In the genomic region with DNA sequence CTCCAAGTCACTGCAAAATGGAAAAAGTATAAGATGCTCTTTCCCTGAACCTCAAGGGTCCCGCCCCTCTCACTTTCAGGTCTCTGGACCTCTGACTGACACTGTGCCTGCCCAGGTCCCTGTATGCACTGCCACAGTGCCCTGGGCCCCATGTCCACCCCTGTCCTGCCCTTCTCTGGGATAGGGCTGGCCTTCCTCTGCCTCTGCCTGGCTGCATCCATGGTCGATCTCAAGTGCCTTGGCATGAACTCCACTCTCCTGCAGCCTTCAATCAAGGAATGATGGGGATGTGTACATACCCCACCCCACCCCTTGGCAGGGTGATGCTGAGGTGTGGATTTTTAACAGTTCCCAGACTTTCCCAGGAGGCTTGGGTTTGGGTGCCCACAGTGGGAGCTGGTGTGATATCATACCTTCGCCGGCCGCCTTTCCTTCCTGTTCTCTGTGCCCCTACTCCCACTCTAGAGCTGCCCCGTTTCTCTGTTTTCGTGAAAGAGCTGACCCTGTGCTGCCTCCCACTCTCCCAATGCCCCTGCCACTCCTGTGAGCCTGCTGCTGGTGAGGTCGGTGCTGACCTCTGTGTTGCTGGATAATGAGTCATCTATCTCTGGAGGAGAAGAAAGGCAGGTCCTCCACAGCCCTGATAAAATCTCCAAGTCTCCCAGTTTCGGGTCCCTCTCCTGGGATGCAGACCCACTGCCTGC, we compare ENCODE assay signal across 11 cellular contexts. TPM values are rescaled to one million over a fixed set of nuclear protein-coding genes. Genes with fewer than 3 reads are reported as not detected.
A peak's percentile ranks its signal among the peaks of the same experiment; 100 is the strongest.
DNase-seq lines count a peak whose midpoint lies in the region; ATAC-seq and TF ChIP-seq lines count a peak whose summit lies in the region.
"Had no signal": no experiment of that assay in that cellular context is flagged by ENCODE, and none has a peak within 500 bp of the region (broad histone marks: within the 10 kb centered on the region; RNA-seq: fewer than 3 reads in every experiment).

No MANE protein-coding gene starts in this region.

- H3K36me3 ChIP-seq in MG63 (peaks cover 7% of the 10 kb centered on the region; the same call in 1 of the 2 replicates), left lung (peaks cover 0 to 25% of the 10 kb centered on the region in 2 donors)

- H3K27ac Mint-ChIP-seq in dendritic cell treated with granulocyte-macrophage colony-stimulating factor and Interleukin-4, amounts not matched to agents 40 ng/mL and 50 ng/mL, for 4 days = peak overlapping the region; percentile 98
- peak overlapping the region; percentile 41 for H3K27ac Mint-ChIP-seq in nephron progenitor cell

- ATAC-seq in left lung = no peak
- ATAC-seq: Right ventricle myocardium inferior had no signal

- intact Hi-C loops in dendritic cell treated with granulocyte-macrophage colony-stimulating factor and Interleukin-4, amounts not matched to agents 40 ng/mL and 50 ng/mL, for 4 days (cut with micrococcal nuclease) = no loop called here
- intact Hi-C loops in left lung (cut with DNase I) = no loop called here

- no peak overlapping the region for H3K27ac ChIP-seq in left lung

- H3K9me3 ChIP-seq in MG63 (no peaks in the 10 kb centered on the region), left lung (no peaks in the 10 kb centered on the region)

- H3K27me3 ChIP-seq in MG63 (no peaks in the 10 kb centered on the region), left lung (no peaks in the 10 kb centered on the region)

- peaks cover 83% of the 10 kb centered on the region for H3K4me1 Mint-ChIP-seq in dendritic cell treated with granulocyte-macrophage colony-stimulating factor and Interleukin-4, amounts not matched to agents 40 ng/mL and 50 ng/mL, for 4 days (ENCODE audit: low read depth)
- peaks cover 39% of the 10 kb centered on the region for H3K4me1 Mint-ChIP-seq in nephron progenitor cell

- peaks cover 89% of the 10 kb centered on the region for H3K36me3 Mint-ChIP-seq in dendritic cell treated with granulocyte-macrophage colony-stimulating factor and Interleukin-4, amounts not matched to agents 40 ng/mL and 50 ng/mL, for 4 days (ENCODE audit: low read depth)
- peaks cover 26% of the 10 kb centered on the region for H3K36me3 Mint-ChIP-seq in nephron progenitor cell (ENCODE audit: low read depth)

- no peaks in the 10 kb centered on the region for H3K9me3 Mint-ChIP-seq in dendritic cell treated with granulocyte-macrophage colony-stimulating factor and Interleukin-4, amounts not matched to agents 40 ng/mL and 50 ng/mL, for 4 days
- H3K9me3 Mint-ChIP-seq in nephron progenitor cell = no peaks in the 10 kb centered on the region

- peak overlapping the region; percentile 95 for H3K4me3 Mint-ChIP-seq in dendritic cell treated with granulocyte-macrophage colony-stimulating factor and Interleukin-4, amounts not matched to agents 40 ng/mL and 50 ng/mL, for 4 days
- peak overlapping the region; percentile 45 for H3K4me3 Mint-ChIP-seq in nephron progenitor cell

- DNase-seq in EH (ENCODE audit: low read depth) = peak; percentile 57
- peak; percentile 31 for DNase-seq in MG63
- DNase-seq in nephron progenitor cell = no peak
- DNase-seq in left lung = no peak
- no peak for DNase-seq in cerebellar cortex (ENCODE audit: low spot score)
- DNase-seq in NCI-H146 treated with DMSO at 0.1 percent for 48 hours (lab: John Stamatoyannopoulos, UW; ENCODE audit: unreplicated experiment) = no peak
- DNase-seq: activated CD8-positive, alpha-beta memory T cell treated with anti-CD3 and anti-CD28 coated beads for 24 hours; caudate nucleus; stimulated activated CD4-positive, alpha-beta T cell treated with anti-CD3 and anti-CD28 coated beads, Interleukin-2, amount 100 ng/mL, for 48 hours had no signal

- H3K27me3 Mint-ChIP-seq in dendritic cell treated with granulocyte-macrophage colony-stimulating factor and Interleukin-4, amounts not matched to agents 40 ng/mL and 50 ng/mL, for 4 days = no peaks in the 10 kb centered on the region
- H3K27me3 Mint-ChIP-seq in nephron progenitor cell (ENCODE audit: low read depth, poor library complexity) = peaks cover 7% of the 10 kb centered on the region

- peaks cover 20 to 70% of the 10 kb centered on the region in 2 donors for H3K4me1 ChIP-seq in left lung

- no peak overlapping the region for H3K4me3 ChIP-seq in MG63
- no peak overlapping the region for H3K4me3 ChIP-seq in left lung

- TF ChIP-seq CTCF in nephron progenitor cell (IDR thresholded peaks at IDR 0.05) = no peak
- TF ChIP-seq CTCF in left lung (IDR thresholded peaks at IDR 0.05) = no peak

RNA-seq across cellular contexts. Expression of a gene that starts 18.9 kb away (rescaled TPM):
- 8.4 and 66.1 TPM in 2 replicates for total RNA-seq in MG63 (2014; rRNA removed; shearing (Covaris generic); ENCODE audit: low replicate concordance)
- 10 to 100 TPM; 66.7 to 74.7 TPM for total RNA-seq in left lung

RNA-seq across cellular contexts. Expression of a gene that starts 32.0 kb away (rescaled TPM):
- 115 and 179 TPM in 2 replicates for total RNA-seq in MG63 (2014; rRNA removed; shearing (Covaris generic); ENCODE audit: low replicate concordance)
- 10 to 100 TPM; 52.3 to 82.2 TPM for total RNA-seq in left lung

Comparison
In these comparisons a context has a peak if more than half of its experiments do, and no peak if none do; other contexts are left out.
1. DNase-seq: peak in EH (single experiment) and MG63 (single experiment); none in nephron progenitor cell (single experiment), left lung (0 of 2), cerebellar cortex (single experiment) and NCI-H146 treated with DMSO at 0.1 percent for 48 hours (single experiment).